10 cellular contexts compared by ENCODE assay signal in the genomic region with DNA sequence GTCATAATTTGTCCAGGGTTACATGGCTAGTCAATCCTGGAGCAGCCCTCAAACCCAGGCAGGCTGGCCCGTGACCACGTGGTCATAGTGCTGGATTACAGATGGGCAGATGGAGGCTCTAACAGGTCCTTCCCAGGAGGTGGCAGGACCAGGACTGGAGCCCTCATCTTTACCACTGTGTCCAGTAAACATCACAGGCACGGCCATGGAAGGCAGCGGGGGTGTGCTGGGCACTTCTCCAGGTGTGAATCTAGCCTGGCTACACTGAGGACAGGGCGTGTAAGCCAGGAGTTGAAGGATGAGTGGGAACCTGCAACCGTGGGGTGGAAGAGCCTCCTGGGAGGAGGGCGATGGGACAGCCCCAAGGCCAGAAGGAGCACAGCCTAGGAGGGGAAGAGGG. TPM values are rescaled to one million over a fixed set of nuclear protein-coding genes. Genes with fewer than 3 reads are reported as not detected.
DNase-seq lines count a peak whose midpoint lies in the region; ATAC-seq, FAIRE-seq and TF ChIP-seq lines count a peak whose summit lies in the region.
"Had no signal": no experiment of that assay in that cellular context is flagged by ENCODE, and none has a peak within 500 bp of the region (broad histone marks: within the 10 kb centered on the region; RNA-seq: fewer than 3 reads in every experiment).

No MANE protein-coding gene starts in this region.

- TF ChIP-seq CTCF in left ventricle myocardium inferior (IDR thresholded peaks at IDR 0.05; ENCODE audit: borderline replicate concordance) (no peak), heart left ventricle (IDR thresholded peaks at IDR 0.05) (no peak), endothelial cell (IDR thresholded peaks at IDR 0.05; ENCODE audit: unreplicated experiment) (no peak)

- peak; percentile 53 for FAIRE-seq in urothelium cell line (lab: Jason Lieb, UNC)

- no peaks in the 10 kb centered on the region for H3K9me3 Mint-ChIP-seq in endothelial cell (ENCODE audit: unreplicated experiment)
- H3K9me3 Mint-ChIP-seq: activated B cell treated with CpG ODN at 0.5 μM for 24 hours, CD14-positive monocyte had no signal

- H3K36me3 ChIP-seq in left ventricle myocardium inferior = peaks cover 32% of the 10 kb centered on the region
- H3K36me3 ChIP-seq in heart left ventricle = peaks cover 0 to 45% (median 29%) of the 10 kb centered on the region in 9 donors

- WGBS in heart left ventricle, 4 donors = 73 to 78% (median 76%) methylated on average over 6 to 7 of the region's 7 CpGs

- TF ChIP-seq POLR2A in heart left ventricle (IDR thresholded peaks at IDR 0.05) = no peak

- peaks cover 28% of the 10 kb centered on the region for H3K36me3 Mint-ChIP-seq in endothelial cell (ENCODE audit: low read depth, unreplicated experiment)

- intact Hi-C loops in left ventricle myocardium inferior (cut with micrococcal nuclease) (no loop called here), heart left ventricle (cut with DNase I) (no loop called here)

- no peak for ATAC-seq in heart left ventricle
- no peak for ATAC-seq in left lobe of liver

- DNase-seq in left ventricle myocardium inferior (no peak), heart left ventricle (no peak), endothelial cell (ENCODE audit: low spot score) (no peak), urothelium cell line (ENCODE audit: low spot score) (no peak), left lobe of liver (ENCODE audit: low spot score) (no peak), SK-N-DZ (ENCODE audit: low spot score) (no peak)
- DNase-seq: activated B cell treated with CpG ODN at 0.5 μM for 24 hours, amniotic stem cell, nucleus accumbens had no signal

- H3K27ac Mint-ChIP-seq in endothelial cell (ENCODE audit: unreplicated experiment) = no peak overlapping the region
- H3K27ac Mint-ChIP-seq: activated B cell treated with CpG ODN at 0.5 μM for 24 hours had no signal

- peak overlapping the region; percentile 77 for H3K4me3 Mint-ChIP-seq in endothelial cell (ENCODE audit: unreplicated experiment)
- H3K4me3 Mint-ChIP-seq: activated B cell treated with CpG ODN at 0.5 μM for 24 hours, CD14-positive monocyte had no signal

- H3K27ac ChIP-seq in left ventricle myocardium inferior (replicated peaks) = peak overlapping the region; percentile 98
- peak overlapping the region in 2 of 12 donors; percentile 20 to 26 for H3K27ac ChIP-seq in heart left ventricle

- peaks cover 80% of the 10 kb centered on the region for H3K4me1 ChIP-seq in left ventricle myocardium inferior
- H3K4me1 ChIP-seq in heart left ventricle = peaks cover 26 to 87% (median 70%) of the 10 kb centered on the region in 12 donors

- H3K27me3 Mint-ChIP-seq in endothelial cell (ENCODE audit: unreplicated experiment) = peaks cover 11% of the 10 kb centered on the region
- H3K27me3 Mint-ChIP-seq: activated B cell treated with CpG ODN at 0.5 μM for 24 hours had no signal

- H3K4me1 Mint-ChIP-seq in endothelial cell (ENCODE audit: unreplicated experiment) = peaks cover 44% of the 10 kb centered on the region

- H3K4me3 ChIP-seq in left ventricle myocardium inferior (no peak overlapping the region), heart left ventricle (no peak overlapping the region)

- H3K9me3 ChIP-seq in left ventricle myocardium inferior (replicated peaks) (no peaks in the 10 kb centered on the region), heart left ventricle (no peaks in the 10 kb centered on the region)

- H3K27me3 ChIP-seq in left ventricle myocardium inferior (ENCODE audit: low read depth) = no peaks in the 10 kb centered on the region
- H3K27me3 ChIP-seq in heart left ventricle = no peaks in the 10 kb centered on the region

RNA-seq across cellular contexts. Expression of gene CIC, which starts 6.1 kb away (rescaled TPM):
- 33.3 TPM for total RNA-seq in left ventricle myocardium inferior
- total RNA-seq in heart left ventricle = 10 to 100 TPM; 25.5 to 54.8 (median 35.8) TPM
- 10 to 100 TPM; 27.1 to 27.5 TPM for polyA plus RNA-seq in heart left ventricle
- total RNA-seq in endothelial cell (ENCODE audit: unreplicated experiment) = 85.7 TPM
- 25.2 TPM for total RNA-seq in left lobe of liver
- polyA plus RNA-seq in SK-N-DZ (2014; cell fraction: cytosol; rRNA removed) = 14.2 and 17.4 TPM in 2 replicates
- polyA plus RNA-seq in SK-N-DZ (2014; cell fraction: nucleus; rRNA removed) = 35.7 and 42.1 TPM in 2 replicates

RNA-seq across cellular contexts. Expression of gene ERF, which starts 20.2 kb away (rescaled TPM):
- 33.5 TPM for total RNA-seq in left ventricle myocardium inferior
- total RNA-seq in heart left ventricle = 10 to 100 TPM; 26.1 to 49.7 (median 35.5) TPM
- polyA plus RNA-seq in heart left ventricle = 10 to 100 TPM; 31.9 to 45.4 TPM
- 109 TPM for total RNA-seq in endothelial cell (ENCODE audit: unreplicated experiment)
- 35.9 TPM for total RNA-seq in left lobe of liver
- polyA plus RNA-seq in SK-N-DZ (2014; cell fraction: cytosol; rRNA removed) = 30.2 and 33.4 TPM in 2 replicates
- polyA plus RNA-seq in SK-N-DZ (2014; cell fraction: nucleus; rRNA removed) = 69.8 and 78.5 TPM in 2 replicates

RNA-seq across cellular contexts. Expression of gene PRR19, which starts 26.8 kb away (rescaled TPM):
- total RNA-seq in left ventricle myocardium inferior = not detected
- total RNA-seq in heart left ventricle = under 1 TPM in 3 of 9 donors, not detected in 6; 0.16 to 0.53 (median 0.40) TPM
- polyA plus RNA-seq in heart left ventricle = under 1 TPM in 1 of 2 donors, not detected in 1; 0.17 TPM
- 1.1 TPM for total RNA-seq in endothelial cell (ENCODE audit: unreplicated experiment)
- total RNA-seq in left lobe of liver = 0.65 TPM
- 1.0 and 2.0 TPM in 2 replicates for polyA plus RNA-seq in SK-N-DZ (2014; cell fraction: cytosol; rRNA removed)
- 0.28 and 0.99 TPM in 2 replicates for polyA plus RNA-seq in SK-N-DZ (2014; cell fraction: nucleus; rRNA removed)

RNA-seq across cellular contexts. Expression of gene PAFAH1B3, which starts 27.3 kb away (rescaled TPM):
- 2.1 TPM for total RNA-seq in left ventricle myocardium inferior
- 1 to 10 TPM; 1.8 to 9.4 (median 2.5) TPM for total RNA-seq in heart left ventricle
- 1 to 10 TPM; 4.9 to 9.5 TPM for polyA plus RNA-seq in heart left ventricle
- 61.4 TPM for total RNA-seq in endothelial cell (ENCODE audit: unreplicated experiment)
- 2.2 TPM for total RNA-seq in left lobe of liver
- polyA plus RNA-seq in SK-N-DZ (2014; cell fraction: cytosol; rRNA removed) = 242 and 265 TPM in 2 replicates
- polyA plus RNA-seq in SK-N-DZ (2014; cell fraction: nucleus; rRNA removed) = 203 and 228 TPM in 2 replicates

RNA-seq across cellular contexts. Expression of gene GSK3A, which starts 32.7 kb away (rescaled TPM):
- total RNA-seq in left ventricle myocardium inferior (37.6 TPM), heart left ventricle (10 to 100 TPM; 22.5 to 46.9 (median 36.8) TPM), endothelial cell (ENCODE audit: unreplicated experiment) (54.4 TPM), left lobe of liver (15.1 TPM)
- polyA plus RNA-seq in heart left ventricle = 10 to 100 TPM; 51.6 to 76.5 TPM
- 39.7 and 55.9 TPM in 2 replicates for polyA plus RNA-seq in SK-N-DZ (2014; cell fraction: cytosol; rRNA removed)
- 26.7 and 35.8 TPM in 2 replicates for polyA plus RNA-seq in SK-N-DZ (2014; cell fraction: nucleus; rRNA removed)
